Comparison of ENCODE assay signal across 1 cellular context in the genomic region with DNA sequence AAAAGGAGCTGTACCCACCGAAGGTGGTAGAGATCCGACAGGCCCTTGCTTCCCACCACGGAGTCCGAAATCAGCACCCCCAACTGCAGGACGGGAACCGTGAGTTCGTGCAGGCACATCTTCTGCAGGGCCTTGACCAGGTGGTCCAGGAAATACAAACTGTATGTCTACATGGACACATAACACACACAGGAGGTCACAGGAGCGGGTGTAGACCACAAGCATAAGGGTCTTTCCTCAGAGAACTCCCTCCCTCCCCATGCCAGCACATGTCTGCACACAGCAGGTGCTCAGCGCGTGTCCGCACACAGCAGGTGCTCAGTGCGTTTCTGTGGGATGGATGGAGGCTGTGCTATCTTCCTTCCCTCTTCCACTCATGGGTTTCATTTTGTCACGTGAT.
TF ChIP-seq lines count a peak whose summit lies in the region.

No MANE protein-coding gene starts in this region.

TF ChIP-seq in H1, 55 proteins besides CTCF, POLR2A, EP300 and RAD21:
- TF ChIP-seq RFX5 (IDR thresholded peaks at IDR 0.05; ENCODE audit: borderline replicate concordance, low read depth, low read length) (no peak), ASH2L (IDR thresholded peaks at IDR 0.05; ENCODE audit: low read length) (no peak), SRF (IDR thresholded peaks at IDR 0.05; ENCODE audit: low read depth, low read length) (no peak), RXRA (IDR thresholded peaks at IDR 0.05; ENCODE audit: insufficient read depth, low read depth, low read length) (no peak), BACH1 (IDR thresholded peaks at IDR 0.05; ENCODE audit: low read length) (no peak), SIX5 (IDR thresholded peaks at IDR 0.05; ENCODE audit: low read depth, low read length) (no peak), KDM1A (IDR thresholded peaks at IDR 0.05; ENCODE audit: borderline replicate concordance, low read length) (no peak), SP1 (IDR thresholded peaks at IDR 0.05; ENCODE audit: low read depth, low read length) (no peak), POLR2AphosphoS5 (IDR thresholded peaks at IDR 0.05; ENCODE audit: low read depth, low read length) (no peak), RNF2 (IDR thresholded peaks at IDR 0.05; ENCODE audit: borderline replicate concordance, low read depth, low read length, missing control alignments, poor library complexity, severe bottlenecking) (no peak), HDAC6 (IDR thresholded peaks at IDR 0.05; ENCODE audit: low read depth, low read length) (no peak), CHD7 (IDR thresholded peaks at IDR 0.05; ENCODE audit: insufficient replicate concordance, low read length) (no peak)
